Comparison of ENCODE assay signal across 5 cellular contexts in genomic region chr14:32661216-32661615, GRCh38.
"Had no signal": no experiment of that assay in that cellular context is flagged by ENCODE, and none has a peak within 500 bp of the region (broad histone marks: within the 10 kb centered on the region; RNA-seq: fewer than 3 reads in every experiment).

No MANE protein-coding gene starts in this region.

- H3K27ac ChIP-seq: GM23248 had no signal

- H3K9me3 Mint-ChIP-seq: H9 had no signal

- DNase-seq: GM23248, H9, HCEC 1CT, IMR-90 had no signal

- H3K27ac Mint-ChIP-seq: H9 had no signal

- H3K4me3 Mint-ChIP-seq: H9 had no signal

- H3K4me3 ChIP-seq: GM23248, K562 had no signal

- H2AFZ ChIP-seq: GM23248 had no signal

- ATAC-seq: K562 had no signal
